In genomic region chr15:44598066-44598465, GRCh38 we compare ENCODE assay signal across 22 cellular contexts.
DNase-seq lines count a peak whose midpoint lies in the region; ATAC-seq, FAIRE-seq and TF ChIP-seq lines count a peak whose summit lies in the region.
"Had no signal": no experiment of that assay in that cellular context is flagged by ENCODE, and none has a peak within 500 bp of the region (broad histone marks: within the 10 kb centered on the region; RNA-seq: fewer than 3 reads in every experiment).

No MANE protein-coding gene starts in this region.

- BruUV-seq in K562 (replicated peaks; lab: Mats Ljungman, UMichigan): TSS peak; percentile 8

- no peaks in the 10 kb centered on the region for H3K27me3 ChIP-seq in K562 (ENCODE audit: control insufficient read depth in 2 of 2, insufficient read depth in 2 of 2, low read length in 2 of 2)
- H3K27me3 ChIP-seq: BLaER1 treated with 17β-estradiol and CSF1 and Interleukin-3, amounts not matched to agents 10 nM and 100 nM; brain microvascular endothelial cell; left lung; SJCRH30 had no signal

- no peaks in the 10 kb centered on the region for H3K79me2 ChIP-seq in K562 (ENCODE audit: control insufficient read depth, insufficient read depth, low read length)

- H3K27me3 Mint-ChIP-seq in activated CD8-positive, alpha-beta memory T cell treated with anti-CD3 and anti-CD28 coated beads, Interleukin-2, amount 10 ng/mL, durations not matched to agents 7 days and 5 days: no peaks in the 10 kb centered on the region
- H3K27me3 Mint-ChIP-seq in T-helper 17 cell: no peaks in the 10 kb centered on the region
- H3K27me3 Mint-ChIP-seq in stimulated activated memory B cell treated with anti-CD40 and anti-IgM and Interleukin-4, amounts not matched to agents 10 μg/mL and 1 μg/mL and 100 μg/mL, for 72 hours: no peaks in the 10 kb centered on the region

- peaks cover 43% of the 10 kb centered on the region for H3K36me3 Mint-ChIP-seq in activated CD8-positive, alpha-beta memory T cell treated with anti-CD3 and anti-CD28 coated beads, Interleukin-2, amount 10 ng/mL, durations not matched to agents 7 days and 5 days
- H3K36me3 Mint-ChIP-seq in T-helper 17 cell (ENCODE audit: low read depth): peaks cover 1% of the 10 kb centered on the region
- peaks cover 41% of the 10 kb centered on the region for H3K36me3 Mint-ChIP-seq in stimulated activated memory B cell treated with anti-CD40 and anti-IgM and Interleukin-4, amounts not matched to agents 10 μg/mL and 1 μg/mL and 100 μg/mL, for 72 hours

- H3K27ac ChIP-seq in K562 (ENCODE audit: extremely low read depth, low read depth, low read length): no peak overlapping the region; the same call in 2 of the 3 replicates
- H3K27ac ChIP-seq: BLaER1 treated with 17β-estradiol and CSF1 and Interleukin-3, amounts not matched to agents 10 nM and 100 nM; HL-60; left lung; SJCRH30 had no signal

- peak; percentile 49 for FAIRE-seq in K562 (lab: Jason Lieb, UNC)
- FAIRE-seq: colon, endometrium, urothelium cell line had no signal

- H3K4me1 Mint-ChIP-seq in activated CD8-positive, alpha-beta memory T cell treated with anti-CD3 and anti-CD28 coated beads, Interleukin-2, amount 10 ng/mL, durations not matched to agents 7 days and 5 days: peaks cover 38% of the 10 kb centered on the region
- H3K4me1 Mint-ChIP-seq in T-helper 17 cell: peaks cover 22% of the 10 kb centered on the region
- no peaks in the 10 kb centered on the region for H3K4me1 Mint-ChIP-seq in stimulated activated memory B cell treated with anti-CD40 and anti-IgM and Interleukin-4, amounts not matched to agents 10 μg/mL and 1 μg/mL and 100 μg/mL, for 72 hours

- WGBS in K562 (ENCODE audit: insufficient coverage, low coverage, missing lambda C conversion rate): 100% methylated on average over 1 of the region's 1 CpG

- H3K27ac Mint-ChIP-seq in activated CD8-positive, alpha-beta memory T cell treated with anti-CD3 and anti-CD28 coated beads, Interleukin-2, amount 10 ng/mL, durations not matched to agents 7 days and 5 days: peak overlapping the region; percentile 70
- H3K27ac Mint-ChIP-seq in T-helper 17 cell: peak overlapping the region; percentile 89
- H3K27ac Mint-ChIP-seq in stimulated activated memory B cell treated with anti-CD40 and anti-IgM and Interleukin-4, amounts not matched to agents 10 μg/mL and 1 μg/mL and 100 μg/mL, for 72 hours: peak overlapping the region; percentile 59

- H3K9me3 ChIP-seq in T-helper 17 cell (ENCODE audit: control insufficient read depth, low read length, poor library complexity, severe bottlenecking): no peaks in the 10 kb centered on the region
- H3K9me3 ChIP-seq in K562 (replicated peaks; ENCODE audit: control insufficient read depth, insufficient read depth, low read depth, low read length): no peaks in the 10 kb centered on the region
- H3K9me3 ChIP-seq: BLaER1 treated with 17β-estradiol and CSF1 and Interleukin-3, amounts not matched to agents 10 nM and 100 nM; left lung; SJCRH30 had no signal

- H3K4me2 ChIP-seq in K562 (ENCODE audit: insufficient read depth, low read length): no peak overlapping the region
- H3K4me2 ChIP-seq: BLaER1 treated with 17β-estradiol and CSF1 and Interleukin-3, amounts not matched to agents 10 nM and 100 nM had no signal

- H3K36me3 ChIP-seq in K562 (ENCODE audit: control insufficient read depth, insufficient read depth, low read length): peaks cover 71% of the 10 kb centered on the region; the same call in 2 of the 3 replicates

- peaks cover 3% of the 10 kb centered on the region; the same call in 1 of the 2 replicates for H4K20me1 ChIP-seq in K562 (replicated peaks; ENCODE audit: control insufficient read depth, insufficient read depth, low read length)

- no peak for TF ChIP-seq POLR2A in K562 (conservative IDR thresholded peaks at IDR 0.05)

- H3K9ac ChIP-seq in K562 (ENCODE audit: insufficient read depth in 1 of 2, low read depth in 2 of 2, low read length in 2 of 2): no peak overlapping the region
- H3K9ac ChIP-seq: BLaER1 treated with 17β-estradiol and CSF1 and Interleukin-3, amounts not matched to agents 10 nM and 100 nM had no signal

- H3K9me1 ChIP-seq in K562 (ENCODE audit: control insufficient read depth, insufficient read depth, low read length): no peaks in the 10 kb centered on the region

- CTCF ChIA-PET in activated CD8-positive, alpha-beta memory T cell treated with anti-CD3 and anti-CD28 coated beads, Interleukin-2, amount 10 ng/mL, durations not matched to agents 7 days and 5 days (lab: Charles Lee): interaction anchor here (0.7 to 3.3 kb wide), 9 partner anchors 10 to 255 kb away, joined by 3 to 19 read pairs (median 3); no protein-coding TSS in a partner anchor
- CTCF ChIA-PET in K562 (lab: Yijun Ruan, JAX; ENCODE audit: low intra/inter-chr PET ratio): no interaction called here

- peaks cover 0 to 13% of the 10 kb centered on the region in 2 experiments; a peak in 3 of 5 replicates for H3K4me1 ChIP-seq in K562 (replicated peaks in 1 of 2; ENCODE audit: control insufficient read depth in 2 of 2, insufficient read depth in 2 of 2, low read length in 2 of 2)
- H3K4me1 ChIP-seq: left lung, SJCRH30 had no signal

- H3K4me3 Mint-ChIP-seq in activated CD8-positive, alpha-beta memory T cell treated with anti-CD3 and anti-CD28 coated beads, Interleukin-2, amount 10 ng/mL, durations not matched to agents 7 days and 5 days: no peak overlapping the region
- H3K4me3 Mint-ChIP-seq in T-helper 17 cell: no peak overlapping the region
- no peak overlapping the region for H3K4me3 Mint-ChIP-seq in stimulated activated memory B cell treated with anti-CD40 and anti-IgM and Interleukin-4, amounts not matched to agents 10 μg/mL and 1 μg/mL and 100 μg/mL, for 72 hours

- POLR2A ChIA-PET in K562 (lab: Yijun Ruan, JAX): interaction anchor here (1.0 to 4.1 kb wide), 4 partner anchors 10 to 131 kb away, joined by 3 to 16 read pairs (median 4); partner anchors contain the start of gene SPG11

- no peaks in the 10 kb centered on the region for H3K9me3 Mint-ChIP-seq in activated CD8-positive, alpha-beta memory T cell treated with anti-CD3 and anti-CD28 coated beads, Interleukin-2, amount 10 ng/mL, durations not matched to agents 7 days and 5 days (ENCODE audit: low read depth)
- H3K9me3 Mint-ChIP-seq in stimulated activated memory B cell treated with anti-CD40 and anti-IgM and Interleukin-4, amounts not matched to agents 10 μg/mL and 1 μg/mL and 100 μg/mL, for 72 hours: no peaks in the 10 kb centered on the region

- no peak for DNase-seq in activated CD8-positive, alpha-beta memory T cell treated with anti-CD3 and anti-CD28 coated beads, Interleukin-2, amount 10 ng/mL, durations not matched to agents 7 days and 5 days
- no peak for DNase-seq in activated CD8-positive, alpha-beta memory T cell treated with anti-CD3 and anti-CD28 coated beads for 24 hours
- DNase-seq in T-helper 17 cell (no peak), K562 (ENCODE audit: extremely low read depth in 1 of 4, low spot score in 3 of 4) (no peak), ecto neural progenitor cell (ENCODE audit: low spot score) (no peak)
- no peak for DNase-seq in stimulated activated CD8-positive, alpha-beta memory T cell treated with anti-CD3 and anti-CD28 coated beads, Interleukin-4, amount 100 ng/mL, for 48 hours
- DNase-seq: activated CD8-positive, alpha-beta memory T cell treated with anti-CD3 and anti-CD28 coated beads, Interleukin-2, amount 50 U/mL, for 48 hours; brain microvascular endothelial cell; head of caudate nucleus; left lung; NCI-H1417; NCI-H2107; SJCRH30 had no signal

- intact Hi-C loops in K562 (cut with micrococcal nuclease): no loop called here

- no peak for TF ChIP-seq EP300 in K562 (IDR thresholded peaks at IDR 0.05; ENCODE audit: low read length)

- no peak for ATAC-seq in activated CD8-positive, alpha-beta memory T cell treated with anti-CD3 and anti-CD28 coated beads, Interleukin-2, amount 10 ng/mL, durations not matched to agents 7 days and 5 days
- ATAC-seq in T-helper 17 cell: peak; percentile 28
- no peak for ATAC-seq in K562
- ATAC-seq in stimulated activated memory B cell treated with anti-CD40 and anti-IgM and Interleukin-4, amounts not matched to agents 10 μg/mL and 1 μg/mL and 100 μg/mL, for 72 hours: no peak
- no peak for ATAC-seq in GM21717 (IDR thresholded peaks at IDR 0.05; ENCODE audit: unreplicated experiment)
- ATAC-seq: left lung, Panc1 had no signal

- in situ Hi-C loops in K562 (cut with MboI): loop anchor here (10.0 kb wide), 1 partner anchor 327 kb away; no protein-coding TSS in a partner anchor

- H2AFZ ChIP-seq in K562 (ENCODE audit: low read depth, low read length): no peak overlapping the region

- TF ChIP-seq RAD21 in K562 (CRISPR knock-in tag; conservative IDR thresholded peaks at IDR 0.05 in 1 of 2, IDR thresholded peaks at IDR 0.05 in 1 of 2): no peak

- H3K4me3 ChIP-seq in K562: no peak overlapping the region
- H3K4me3 ChIP-seq: BLaER1 treated with 17β-estradiol and CSF1 and Interleukin-3, amounts not matched to agents 10 nM and 100 nM; left lung; SJCRH30; skin epidermis had no signal

- no peak for TF ChIP-seq CTCF in K562 (IDR thresholded peaks at IDR 0.05 in 2 of 3, conservative IDR thresholded peaks at IDR 0.05 in 1 of 3; ENCODE audit: insufficient read depth in 2 of 3, low read depth in 1 of 3, low read length in 3 of 3)

TF ChIP-seq in K562, 482 proteins besides CTCF, POLR2A, EP300 and RAD21 (continues in another document):
- TF ChIP-seq SAP30 (IDR thresholded peaks at IDR 0.05; ENCODE audit: borderline replicate concordance, insufficient read depth, low read depth, low read length, poor library complexity, severe bottlenecking) (no peak), ELF4 (CRISPR knock-in tag; IDR thresholded peaks at IDR 0.05) (no peak), SAFB2 (IDR thresholded peaks at IDR 0.05; ENCODE audit: borderline replicate concordance, low read depth, low read length, severe bottlenecking) (no peak), CBX2 (IDR thresholded peaks at IDR 0.05; ENCODE audit: insufficient read depth, low read length, poor library complexity, severe bottlenecking) (no peak), ZKSCAN3 (CRISPR knock-in tag; IDR thresholded peaks at IDR 0.05) (no peak), NFIX (CRISPR knock-in tag; IDR thresholded peaks at IDR 0.05; ENCODE audit: low read depth) (no peak), CHD4 (IDR thresholded peaks at IDR 0.05; ENCODE audit: insufficient read depth, insufficient replicate concordance, low read depth, low read length, poor library complexity, severe bottlenecking) (no peak), ZNF507 (tag; conservative IDR thresholded peaks at IDR 0.05) (no peak), COPS2 (conservative IDR thresholded peaks at IDR 0.05) (no peak), MLX (CRISPR knock-in tag; conservative IDR thresholded peaks at IDR 0.05) (no peak), NCOA4 (IDR thresholded peaks at IDR 0.05; ENCODE audit: partially characterized antibody) (no peak), ZNF695 (CRISPR knock-in tag; IDR thresholded peaks at IDR 0.05) (no peak)
